10 cellular contexts compared by ENCODE assay signal in genomic region chr11:19474954-19475811, GRCh38.
DNase-seq lines count a peak whose midpoint lies in the region; ATAC-seq lines count a peak whose summit lies in the region.
"Had no signal": no experiment of that assay in that cellular context is flagged by ENCODE, and none has a peak within 500 bp of the region (broad histone marks: within the 10 kb centered on the region; RNA-seq: fewer than 3 reads in every experiment).

No MANE protein-coding gene starts in this region.

- no peaks in the 10 kb centered on the region for H3K4me1 ChIP-seq in CD8-positive, alpha-beta memory T cell (ENCODE audit: insufficient read depth, low read length)

- intact Hi-C loops in Right ventricle myocardium inferior (cut with DNase I) = no loop called here

- H3K9me3 Mint-ChIP-seq in CD8-positive, alpha-beta memory T cell = no peaks in the 10 kb centered on the region

- no peaks in the 10 kb centered on the region for H3K4me1 Mint-ChIP-seq in CD8-positive, alpha-beta memory T cell
- H3K4me1 Mint-ChIP-seq: B cell had no signal

- POLR2A ChIA-PET in CD8-positive, alpha-beta memory T cell (lab: Charles Lee) = no interaction called here

- no peak overlapping the region for H3K27ac Mint-ChIP-seq in CD8-positive, alpha-beta memory T cell
- H3K27ac Mint-ChIP-seq: B cell had no signal

- CTCF ChIA-PET in CD8-positive, alpha-beta memory T cell (lab: Charles Lee) = no interaction called here

- DNase-seq in COR-L47 (lab: John Stamatoyannopoulos, UW) (peak; percentile 87), dermis microvascular lymphatic vessel endothelial cell (ENCODE audit: low read depth in 2 of 2) (peak; percentile 53 to 86), UCSD-AML1 (lab: John Stamatoyannopoulos, UW; ENCODE audit: unreplicated experiment) (no peak), Right ventricle myocardium inferior (ENCODE audit: missing footprints) (no peak), cerebellar nuclear complex (lab: John Stamatoyannopoulos, UW) (no peak)
- no peak for DNase-seq in CD8-positive, alpha-beta memory T cell
- DNase-seq: T-helper 1 cell had no signal

- no peak overlapping the region for H3K27ac ChIP-seq in CD8-positive, alpha-beta memory T cell (ENCODE audit: low read depth, low read length)

- no peak overlapping the region for H3K4me3 ChIP-seq in CD8-positive, alpha-beta memory T cell (ENCODE audit: low read length)

- H3K36me3 Mint-ChIP-seq in CD8-positive, alpha-beta memory T cell = no peaks in the 10 kb centered on the region

- H3K4me3 Mint-ChIP-seq in CD8-positive, alpha-beta memory T cell = no peak overlapping the region
- H3K4me3 Mint-ChIP-seq: B cell had no signal

- no peaks in the 10 kb centered on the region for H3K36me3 ChIP-seq in CD8-positive, alpha-beta memory T cell (ENCODE audit: insufficient read depth, low read length)

- ATAC-seq in GM19463 (IDR thresholded peaks at IDR 0.05; ENCODE audit: unreplicated experiment) = peak; percentile 79
- ATAC-seq in HG03280 (IDR thresholded peaks at IDR 0.05; ENCODE audit: unreplicated experiment) = peak; percentile 73
- ATAC-seq in Right ventricle myocardium inferior = no peak

- H3K27me3 ChIP-seq in CD8-positive, alpha-beta memory T cell (ENCODE audit: insufficient read depth, low read length, poor library complexity, severe bottlenecking) = no peaks in the 10 kb centered on the region

- H3K9me3 ChIP-seq in CD8-positive, alpha-beta memory T cell (ENCODE audit: low read length) = no peaks in the 10 kb centered on the region

- H3K27me3 Mint-ChIP-seq in CD8-positive, alpha-beta memory T cell = peaks cover 5 to 29% of the 10 kb centered on the region in 2 donors

Comparison
In these comparisons a context has a peak if more than half of its experiments do, and no peak if none do; other contexts are left out.
1. DNase-seq: peak in COR-L47 (single experiment) and dermis microvascular lymphatic vessel endothelial cell (2 of 2); none in UCSD-AML1 (single experiment), CD8-positive, alpha-beta memory T cell (0 of 5), Right ventricle myocardium inferior (single experiment) and cerebellar nuclear complex (0 of 2).